In the genomic region with DNA sequence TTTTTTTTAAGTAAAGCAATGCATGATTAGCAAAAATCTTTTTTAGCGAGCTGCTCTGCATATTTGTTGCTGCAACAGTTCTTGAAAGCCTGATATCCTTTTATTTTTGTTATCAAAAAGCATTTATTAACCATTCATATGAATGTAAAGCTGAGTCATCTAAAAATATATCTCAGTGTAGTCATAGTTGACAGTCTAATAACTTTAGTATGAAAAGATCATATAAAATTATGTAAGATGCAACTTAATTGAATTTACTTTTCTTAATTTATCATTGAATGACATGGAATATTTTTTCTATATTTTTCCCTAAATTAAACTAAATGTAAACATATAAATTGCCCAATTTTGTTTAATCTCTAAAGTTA, we compare ENCODE assay signal across 21 cellular contexts. TPM values are rescaled to one million over a fixed set of nuclear protein-coding genes. Genes with fewer than 3 reads are reported as not detected.
DNase-seq lines count a peak whose midpoint lies in the region; ATAC-seq, FAIRE-seq and TF ChIP-seq lines count a peak whose summit lies in the region.
"Had no signal": no experiment of that assay in that cellular context is flagged by ENCODE, and none has a peak within 500 bp of the region (broad histone marks: within the 10 kb centered on the region; RNA-seq: fewer than 3 reads in every experiment).

No MANE protein-coding gene starts in this region.

- H3K27ac ChIP-seq in CD4-positive, CD25-positive, alpha-beta regulatory T cell (ENCODE audit: insufficient read depth, low read length, poor library complexity, severe bottlenecking), result peak overlapping the region; percentile 92
- H3K27ac ChIP-seq in HUES6 (ENCODE audit: low read depth, low read length) (peak overlapping the region; percentile 91), astrocyte (ENCODE audit: low read depth, low read length) (no peak overlapping the region), mesenchymal stem cell (ENCODE audit: low read length, poor library complexity, severe bottlenecking) (no peak overlapping the region)
- H3K27ac ChIP-seq: BLaER1 treated with 17β-estradiol and CSF1 and Interleukin-3, amounts not matched to agents 10 nM and 100 nM; prostate gland; testis; vagina had no signal

- no peak for FAIRE-seq in astrocyte (lab: Jason Lieb, UNC)
- FAIRE-seq: RCC 7860, small intestine had no signal

- no peak for TF ChIP-seq CTCF in astrocyte (IDR thresholded peaks at IDR 0.05; ENCODE audit: insufficient read depth, low read depth, low read length)

- H3K36me3 ChIP-seq in CD4-positive, CD25-positive, alpha-beta regulatory T cell (ENCODE audit: control insufficient read depth, insufficient read depth, low read length), result no peaks in the 10 kb centered on the region
- H3K36me3 ChIP-seq in HUES6 (ENCODE audit: control insufficient read depth, insufficient read depth, low read length) (peaks cover 21% of the 10 kb centered on the region), astrocyte (ENCODE audit: insufficient read depth, low read length) (no peaks in the 10 kb centered on the region), mesenchymal stem cell (ENCODE audit: control insufficient read depth in 1 of 2, insufficient read depth in 2 of 2, low read depth in 1 of 2, low read length in 2 of 2) (no peaks in the 10 kb centered on the region)
- H3K36me3 ChIP-seq: prostate gland, vagina had no signal

- peak overlapping the region in 2 of 3 donors; percentile 76 to 91 for H3K27ac Mint-ChIP-seq in CD4-positive, CD25-positive, alpha-beta regulatory T cell
- H3K27ac Mint-ChIP-seq in astrocyte (ENCODE audit: unreplicated experiment), result no peak overlapping the region
- no peak overlapping the region for H3K27ac Mint-ChIP-seq in activated T-helper 2 cell treated with anti-CD3 and anti-CD28 coated beads, Interferon-gamma antibody, Interleukin-2, Interleukin-4, amounts not matched to agents 10 μg/mL and 5 μg/mL and 100 μg/mL, durations not matched to agents 14 hours and 24 hours and 36 hours
- H3K27ac Mint-ChIP-seq: activated B cell treated with CpG ODN at 0.5 μM for 24 hours; activated CD4-positive, alpha-beta memory T cell treated with anti-CD3 and anti-CD28 coated beads, Interleukin-2, amount 10 ng/mL, durations not matched to agents 7 days and 5 days; stimulated activated memory B cell treated with anti-CD40 and anti-IgM and Interleukin-4, amounts not matched to agents 10 μg/mL and 1 μg/mL and 100 μg/mL, for 72 hours had no signal

- peaks cover 23% of the 10 kb centered on the region for H3K36me3 Mint-ChIP-seq in CD4-positive, CD25-positive, alpha-beta regulatory T cell
- H3K36me3 Mint-ChIP-seq in astrocyte (ENCODE audit: low read depth, unreplicated experiment), result peaks cover 10% of the 10 kb centered on the region
- peaks cover 57% of the 10 kb centered on the region for H3K36me3 Mint-ChIP-seq in activated T-helper 2 cell treated with anti-CD3 and anti-CD28 coated beads, Interferon-gamma antibody, Interleukin-2, Interleukin-4, amounts not matched to agents 10 μg/mL and 5 μg/mL and 100 μg/mL, durations not matched to agents 14 hours and 24 hours and 36 hours (ENCODE audit: low read depth)

- H2AK5ac ChIP-seq in mesenchymal stem cell (ENCODE audit: low read length, severe bottlenecking), result no peak overlapping the region

- no peaks in the 10 kb centered on the region for H3K9me3 ChIP-seq in CD4-positive, CD25-positive, alpha-beta regulatory T cell (ENCODE audit: control insufficient read depth in 2 of 2, low read length in 2 of 2)
- no peaks in the 10 kb centered on the region for H3K9me3 ChIP-seq in HUES6 (ENCODE audit: control insufficient read depth, insufficient read depth, low read depth, low read length)
- no peaks in the 10 kb centered on the region for H3K9me3 ChIP-seq in astrocyte (ENCODE audit: insufficient read depth, low read depth, low read length)
- no peaks in the 10 kb centered on the region for H3K9me3 ChIP-seq in mesenchymal stem cell (ENCODE audit: control insufficient read depth, low read length)
- H3K9me3 ChIP-seq: prostate gland, testis, vagina had no signal

- H2BK15ac ChIP-seq in mesenchymal stem cell (ENCODE audit: low read depth, poor library complexity, severe bottlenecking), result no peak overlapping the region

- H3K4me3 Mint-ChIP-seq in CD4-positive, CD25-positive, alpha-beta regulatory T cell, result peak overlapping the region in 1 of 4 donors; percentile 46
- H3K4me3 Mint-ChIP-seq in astrocyte (ENCODE audit: unreplicated experiment), result peak overlapping the region; percentile 71
- H3K4me3 Mint-ChIP-seq in activated T-helper 2 cell treated with anti-CD3 and anti-CD28 coated beads, Interferon-gamma antibody, Interleukin-2, Interleukin-4, amounts not matched to agents 10 μg/mL and 5 μg/mL and 100 μg/mL, durations not matched to agents 14 hours and 24 hours and 36 hours (ENCODE audit: low read depth), result no peak overlapping the region
- H3K4me3 Mint-ChIP-seq: activated B cell treated with CpG ODN at 0.5 μM for 24 hours; activated CD4-positive, alpha-beta memory T cell treated with anti-CD3 and anti-CD28 coated beads, Interleukin-2, amount 10 ng/mL, durations not matched to agents 7 days and 5 days; stimulated activated memory B cell treated with anti-CD40 and anti-IgM and Interleukin-4, amounts not matched to agents 10 μg/mL and 1 μg/mL and 100 μg/mL, for 72 hours had no signal

- no peak overlapping the region for H2BK12ac ChIP-seq in mesenchymal stem cell (ENCODE audit: low read length in 2 of 2)

- H3K79me1 ChIP-seq in mesenchymal stem cell (replicated peaks; ENCODE audit: low read length, poor library complexity, severe bottlenecking), result peaks cover 5% of the 10 kb centered on the region

- peaks cover 0 to 5% (median 0%) of the 10 kb centered on the region in 7 donors for H3K9me3 Mint-ChIP-seq in CD4-positive, CD25-positive, alpha-beta regulatory T cell
- H3K9me3 Mint-ChIP-seq in astrocyte (ENCODE audit: unreplicated experiment), result no peaks in the 10 kb centered on the region
- H3K9me3 Mint-ChIP-seq in activated T-helper 2 cell treated with anti-CD3 and anti-CD28 coated beads, Interferon-gamma antibody, Interleukin-2, Interleukin-4, amounts not matched to agents 10 μg/mL and 5 μg/mL and 100 μg/mL, durations not matched to agents 14 hours and 24 hours and 36 hours, result peaks cover 6% of the 10 kb centered on the region
- H3K9me3 Mint-ChIP-seq: activated B cell treated with CpG ODN at 0.5 μM for 24 hours; immature natural killer cell; stimulated activated memory B cell treated with anti-CD40 and anti-IgM and Interleukin-4, amounts not matched to agents 10 μg/mL and 1 μg/mL and 100 μg/mL, for 72 hours had no signal

- no peak overlapping the region for H2BK5ac ChIP-seq in mesenchymal stem cell (ENCODE audit: low read depth, low read length, poor library complexity, severe bottlenecking)

- H3K9ac ChIP-seq in HUES6 (ENCODE audit: low read length) (no peak overlapping the region), astrocyte (ENCODE audit: low read length) (no peak overlapping the region), mesenchymal stem cell (ENCODE audit: low read length) (peak overlapping the region; percentile 68)
- H3K9ac ChIP-seq: BLaER1 treated with 17β-estradiol and CSF1 and Interleukin-3, amounts not matched to agents 10 nM and 100 nM had no signal

- H3K27me3 ChIP-seq in CD4-positive, CD25-positive, alpha-beta regulatory T cell (ENCODE audit: control insufficient read depth, insufficient read depth, low read length), result no peaks in the 10 kb centered on the region
- H3K27me3 ChIP-seq in HUES6 (ENCODE audit: control insufficient read depth, insufficient read depth, low read length) (no peaks in the 10 kb centered on the region), astrocyte (ENCODE audit: insufficient read depth, low read length) (no peaks in the 10 kb centered on the region), mesenchymal stem cell (ENCODE audit: control insufficient read depth in 1 of 2, insufficient read depth in 1 of 2, low read length in 2 of 2) (no peaks in the 10 kb centered on the region)
- H3K27me3 ChIP-seq: BLaER1 treated with 17β-estradiol and CSF1 and Interleukin-3, amounts not matched to agents 10 nM and 100 nM; testis; vagina had no signal

- no peak overlapping the region for H3K18ac ChIP-seq in mesenchymal stem cell (ENCODE audit: low read depth in 1 of 2, low read length in 2 of 2)

- intact Hi-C loops in activated T-helper 2 cell treated with anti-CD3 and anti-CD28 coated beads, Interferon-gamma antibody, Interleukin-2, Interleukin-4, amounts not matched to agents 10 μg/mL and 5 μg/mL and 100 μg/mL, durations not matched to agents 14 hours and 24 hours and 36 hours (cut with micrococcal nuclease), result loop anchor here (10.0 kb wide), 2 partner anchors 675 to 1375 kb away; partner anchors contain the start of genes ACTR2 and AFTPH

- peak overlapping the region; percentile 61 for H3K4me2 ChIP-seq in astrocyte (ENCODE audit: low read length)
- no peak overlapping the region for H3K4me2 ChIP-seq in mesenchymal stem cell (ENCODE audit: low read length, poor library complexity, severe bottlenecking)

- no peak overlapping the region for H3K14ac ChIP-seq in mesenchymal stem cell (ENCODE audit: low read length in 2 of 2)

- peaks cover 60 to 97% (median 83%) of the 10 kb centered on the region in 4 donors for H3K4me1 Mint-ChIP-seq in CD4-positive, CD25-positive, alpha-beta regulatory T cell
- peaks cover 68% of the 10 kb centered on the region for H3K4me1 Mint-ChIP-seq in astrocyte (ENCODE audit: low read depth, unreplicated experiment)
- peaks cover 75% of the 10 kb centered on the region for H3K4me1 Mint-ChIP-seq in activated T-helper 2 cell treated with anti-CD3 and anti-CD28 coated beads, Interferon-gamma antibody, Interleukin-2, Interleukin-4, amounts not matched to agents 10 μg/mL and 5 μg/mL and 100 μg/mL, durations not matched to agents 14 hours and 24 hours and 36 hours (ENCODE audit: low read depth)

- no peaks in the 10 kb centered on the region for H3K27me3 Mint-ChIP-seq in CD4-positive, CD25-positive, alpha-beta regulatory T cell
- H3K27me3 Mint-ChIP-seq in astrocyte (ENCODE audit: low read depth, unreplicated experiment), result no peaks in the 10 kb centered on the region
- H3K27me3 Mint-ChIP-seq in activated T-helper 2 cell treated with anti-CD3 and anti-CD28 coated beads, Interferon-gamma antibody, Interleukin-2, Interleukin-4, amounts not matched to agents 10 μg/mL and 5 μg/mL and 100 μg/mL, durations not matched to agents 14 hours and 24 hours and 36 hours (ENCODE audit: low read depth), result no peaks in the 10 kb centered on the region
- H3K27me3 Mint-ChIP-seq: activated B cell treated with CpG ODN at 0.5 μM for 24 hours; activated CD4-positive, alpha-beta memory T cell treated with anti-CD3 and anti-CD28 coated beads, Interleukin-2, amount 10 ng/mL, durations not matched to agents 7 days and 5 days; stimulated activated memory B cell treated with anti-CD40 and anti-IgM and Interleukin-4, amounts not matched to agents 10 μg/mL and 1 μg/mL and 100 μg/mL, for 72 hours had no signal

- ATAC-seq in CD4-positive, CD25-positive, alpha-beta regulatory T cell (ENCODE audit: low read depth in 2 of 2), result no peak
- no peak for ATAC-seq in HG02763 (IDR thresholded peaks at IDR 0.05; ENCODE audit: unreplicated experiment)
- no peak for ATAC-seq in left lobe of liver
- ATAC-seq: stimulated activated memory B cell treated with anti-CD40 and anti-IgM and Interleukin-4, amounts not matched to agents 10 μg/mL and 1 μg/mL and 100 μg/mL, for 72 hours had no signal

- H3K4ac ChIP-seq in mesenchymal stem cell (ENCODE audit: low read depth in 1 of 2, low read length in 2 of 2), result no peak overlapping the region

- no CpG with 5 or more reads among the region's 1 CpG for WGBS in mesenchymal stem cell

- H2BK120ac ChIP-seq in mesenchymal stem cell (ENCODE audit: low read depth, low read length), result no peak overlapping the region

- H4K8ac ChIP-seq in mesenchymal stem cell (ENCODE audit: low read length), result no peak overlapping the region

- no peak overlapping the region for H2AFZ ChIP-seq in astrocyte (ENCODE audit: low read depth, low read length)
- H2AFZ ChIP-seq in mesenchymal stem cell (ENCODE audit: low read depth, low read length), result no peak overlapping the region

- peak overlapping the region; percentile 41 for H3K4me3 ChIP-seq in CD4-positive, CD25-positive, alpha-beta regulatory T cell (ENCODE audit: low read depth, low read length)
- H3K4me3 ChIP-seq in HUES6 (ENCODE audit: low read depth, low read length) (peak overlapping the region; percentile 51), astrocyte (ENCODE audit: insufficient read depth, low read depth, low read length) (no peak overlapping the region), mesenchymal stem cell (ENCODE audit: insufficient read depth in 1 of 2, low read depth in 1 of 2, low read length in 2 of 2) (peak overlapping the region in 1 of 2 experiments; percentile 45)
- H3K4me3 ChIP-seq: BLaER1 treated with 17β-estradiol and CSF1 and Interleukin-3, amounts not matched to agents 10 nM and 100 nM; prostate gland; testis; vagina had no signal

- H3K4me1 ChIP-seq in CD4-positive, CD25-positive, alpha-beta regulatory T cell (ENCODE audit: control insufficient read depth, insufficient read depth, low read length, poor library complexity, severe bottlenecking), result peaks cover 80% of the 10 kb centered on the region
- H3K4me1 ChIP-seq in HUES6 (ENCODE audit: control insufficient read depth, insufficient read depth, low read length) (peaks cover 84% of the 10 kb centered on the region), astrocyte (ENCODE audit: insufficient read depth, low read length) (peaks cover 17% of the 10 kb centered on the region), mesenchymal stem cell (ENCODE audit: control insufficient read depth, insufficient read depth, low read depth, low read length) (peaks cover 2% of the 10 kb centered on the region)
- H3K4me1 ChIP-seq: prostate gland had no signal

- no peak overlapping the region for H4K91ac ChIP-seq in mesenchymal stem cell (ENCODE audit: low read length)

- DNase-seq in CD4-positive, CD25-positive, alpha-beta regulatory T cell, result no peak
- DNase-seq in astrocyte (ENCODE audit: low read depth), result no peak
- DNase-seq in mesenchymal stem cell, result no peak
- DNase-seq in NCI-H1105 (lab: John Stamatoyannopoulos, UW), result no peak
- no peak for DNase-seq in left lobe of liver (ENCODE audit: low spot score)
- DNase-seq in activated T-helper 2 cell treated with anti-CD3 and anti-CD28 coated beads, Interferon-gamma antibody, Interleukin-2, Interleukin-4, amounts not matched to agents 10 μg/mL and 5 μg/mL and 100 μg/mL, durations not matched to agents 14 hours and 24 hours and 36 hours (ENCODE audit: low spot score), result no peak
- DNase-seq: activated B cell treated with CpG ODN at 0.5 μM for 24 hours; activated CD4-positive, alpha-beta memory T cell treated with anti-CD3 and anti-CD28 coated beads, Interleukin-2, amount 10 ng/mL, durations not matched to agents 7 days and 5 days; activated effector memory CD4-positive, alpha-beta T cell treated with anti-CD3 and anti-CD28 coated beads, Interleukin-2, amount 50 U/mL, for 16 hours; DMS 273 treated with DMSO at 0.1 percent for 48 hours; immature natural killer cell; NCI-H2081 treated with DMSO at 0.1 percent for 48 hours; testis had no signal

- no peak overlapping the region for H3K23ac ChIP-seq in mesenchymal stem cell (ENCODE audit: low read length in 2 of 2)

- peaks cover 99% of the 10 kb centered on the region for H3K79me2 ChIP-seq in astrocyte (ENCODE audit: insufficient read depth, low read length)

- peaks cover 68% of the 10 kb centered on the region for H4K20me1 ChIP-seq in astrocyte (ENCODE audit: insufficient read depth, low read length)

RNA-seq across cellular contexts. Expression of gene UGP2, which starts 8.5 kb away (rescaled TPM):
- total RNA-seq in CD4-positive, CD25-positive, alpha-beta regulatory T cell, result 118 TPM
- 100 to 1,000 TPM; 200 to 279 (median 220) TPM for polyA plus RNA-seq in CD4-positive, CD25-positive, alpha-beta regulatory T cell
- total RNA-seq in astrocyte (314 and 322 TPM in 2 replicates), left lobe of liver (303 TPM)
- 101 TPM for polyA plus RNA-seq in mesenchymal stem cell (2013, experiment 1 of 2)
- polyA plus RNA-seq in mesenchymal stem cell (2013, experiment 2 of 2), result 106 TPM
- 90.8 and 91.2 TPM in 2 replicates for total RNA-seq in activated T-helper 2 cell treated with anti-CD3 and anti-CD28 coated beads, Interferon-gamma antibody, Interleukin-2, Interleukin-4, amounts not matched to agents 10 μg/mL and 5 μg/mL and 100 μg/mL, durations not matched to agents 14 hours and 24 hours and 36 hours

Comparison
In these comparisons a context has a peak if more than half of its experiments do, and no peak if none do; other contexts are left out.
1. H3K27ac ChIP-seq: peak in CD4-positive, CD25-positive, alpha-beta regulatory T cell (single experiment) and HUES6 (single experiment); none in astrocyte (single experiment) and mesenchymal stem cell (single experiment).
2. H3K27ac Mint-ChIP-seq: peak in CD4-positive, CD25-positive, alpha-beta regulatory T cell (2 of 3); none in astrocyte (single experiment) and activated T-helper 2 cell treated with anti-CD3 and anti-CD28 coated beads, Interferon-gamma antibody, Interleukin-2, Interleukin-4, amounts not matched to agents 10 μg/mL and 5 μg/mL and 100 μg/mL, durations not matched to agents 14 hours and 24 hours and 36 hours (single experiment).